Comparison of ENCODE assay signal across 1 cellular context in the genomic region with DNA sequence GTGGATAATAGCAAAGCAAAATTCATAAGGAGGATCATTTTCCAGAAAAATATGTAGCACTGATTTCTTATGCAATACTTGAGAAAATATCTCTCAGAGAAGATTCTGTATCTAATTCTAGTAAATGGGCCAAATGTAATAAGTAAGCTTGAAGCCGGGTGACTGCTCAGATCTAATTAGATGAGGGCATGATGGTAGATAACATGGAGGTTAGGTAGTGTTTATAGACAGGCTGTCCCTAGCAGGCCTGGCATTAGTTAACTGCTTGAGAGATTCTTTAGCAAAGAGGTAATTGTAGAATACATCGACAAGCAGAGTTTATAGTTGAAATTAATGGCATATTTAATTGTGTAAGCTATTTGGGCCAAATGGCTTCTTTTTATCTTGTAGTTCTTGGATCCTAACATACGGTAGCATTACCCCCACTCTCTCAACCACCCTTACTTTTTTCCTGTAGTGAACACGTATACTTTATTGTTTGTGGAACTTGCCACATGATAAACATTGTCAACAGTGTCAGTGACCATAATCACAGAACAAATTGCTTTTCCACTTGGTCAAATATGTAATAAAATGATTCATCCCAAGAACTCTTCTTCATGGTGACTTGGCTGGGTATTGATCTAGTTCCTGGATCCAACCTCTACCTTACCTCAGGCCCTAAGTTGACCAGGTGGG.
TF ChIP-seq lines count a peak whose summit lies in the region.

No MANE protein-coding gene starts in this region.

TF ChIP-seq in SK-N-SH treated with all-trans-retinoic acid at 6 μM for 48 hours, 23 proteins besides CTCF, POLR2A, EP300 and RAD21 (continued from another document):
- TF ChIP-seq, protein P1, sequence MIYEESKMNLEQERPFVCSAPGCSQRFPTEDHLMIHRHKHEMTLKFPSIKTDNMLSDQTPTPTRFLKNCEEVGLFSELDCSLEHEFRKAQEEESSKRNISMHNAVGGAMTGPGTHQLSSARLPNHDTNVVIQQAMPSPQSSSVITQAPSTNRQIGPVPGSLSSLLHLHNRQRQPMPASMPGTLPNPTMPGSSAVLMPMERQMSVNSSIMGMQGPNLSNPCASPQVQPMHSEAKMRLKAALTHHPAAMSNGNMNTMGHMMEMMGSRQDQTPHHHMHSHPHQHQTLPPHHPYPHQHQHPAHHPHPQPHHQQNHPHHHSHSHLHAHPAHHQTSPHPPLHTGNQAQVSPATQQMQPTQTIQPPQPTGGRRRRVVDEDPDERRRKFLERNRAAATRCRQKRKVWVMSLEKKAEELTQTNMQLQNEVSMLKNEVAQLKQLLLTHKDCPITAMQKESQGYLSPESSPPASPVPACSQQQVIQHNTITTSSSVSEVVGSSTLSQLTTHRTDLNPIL (CRISPR knock-in tag; IDR thresholded peaks at IDR 0.05; ENCODE audit: low read depth) = peak; percentile 87
- TF ChIP-seq OSR1 (CRISPR knock-in tag; IDR thresholded peaks at IDR 0.05) (no peak), ZFP30 (CRISPR knock-in tag; IDR thresholded peaks at IDR 0.05) (no peak), TCF4 (CRISPR knock-in tag; IDR thresholded peaks at IDR 0.05; ENCODE audit: borderline replicate concordance) (peak; percentile 65; the same call in 1 of the 2 replicates), ZFP3 (CRISPR knock-in tag; IDR thresholded peaks at IDR 0.05) (peak; percentile 75), CSDC2 (CRISPR knock-in tag; IDR thresholded peaks at IDR 0.05) (no peak), PPARA (CRISPR knock-in tag; IDR thresholded peaks at IDR 0.05; ENCODE audit: borderline replicate concordance) (no peak), TOX (CRISPR knock-in tag; IDR thresholded peaks at IDR 0.05; ENCODE audit: borderline replicate concordance) (no peak), TSHZ2 (CRISPR knock-in tag; IDR thresholded peaks at IDR 0.05) (peak; percentile 76), ISL1 (CRISPR knock-in tag; IDR thresholded peaks at IDR 0.05) (peak; percentile 97), ZNF565 (CRISPR knock-in tag; conservative IDR thresholded peaks at IDR 0.05; ENCODE audit: low read depth) (no peak), ESRRG (CRISPR knock-in tag; IDR thresholded peaks at IDR 0.05) (peak; percentile 68; the same call in 1 of the 2 replicates), ZNF8 (CRISPR knock-in tag; IDR thresholded peaks at IDR 0.05) (no peak), SNAI2 (CRISPR knock-in tag; IDR thresholded peaks at IDR 0.05) (0 out of 2 replicates have a peak, but pooled peaks have one; percentile 13)
- TF ChIP-seq, protein P2, sequence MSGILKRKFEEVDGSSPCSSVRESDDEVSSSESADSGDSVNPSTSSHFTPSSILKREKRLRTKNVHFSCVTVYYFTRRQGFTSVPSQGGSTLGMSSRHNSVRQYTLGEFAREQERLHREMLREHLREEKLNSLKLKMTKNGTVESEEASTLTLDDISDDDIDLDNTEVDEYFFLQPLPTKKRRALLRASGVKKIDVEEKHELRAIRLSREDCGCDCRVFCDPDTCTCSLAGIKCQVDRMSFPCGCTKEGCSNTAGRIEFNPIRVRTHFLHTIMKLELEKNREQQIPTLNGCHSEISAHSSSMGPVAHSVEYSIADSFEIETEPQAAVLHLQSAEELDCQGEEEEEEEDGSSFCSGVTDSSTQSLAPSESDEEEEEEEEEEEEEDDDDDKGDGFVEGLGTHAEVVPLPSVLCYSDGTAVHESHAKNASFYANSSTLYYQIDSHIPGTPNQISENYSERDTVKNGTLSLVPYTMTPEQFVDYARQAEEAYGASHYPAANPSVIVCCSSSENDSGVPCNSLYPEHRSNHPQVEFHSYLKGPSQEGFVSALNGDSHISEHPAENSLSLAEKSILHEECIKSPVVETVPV (CRISPR knock-in tag; IDR thresholded peaks at IDR 0.05) = no peak
